29 cellular contexts compared by ENCODE assay signal in the genomic region with DNA sequence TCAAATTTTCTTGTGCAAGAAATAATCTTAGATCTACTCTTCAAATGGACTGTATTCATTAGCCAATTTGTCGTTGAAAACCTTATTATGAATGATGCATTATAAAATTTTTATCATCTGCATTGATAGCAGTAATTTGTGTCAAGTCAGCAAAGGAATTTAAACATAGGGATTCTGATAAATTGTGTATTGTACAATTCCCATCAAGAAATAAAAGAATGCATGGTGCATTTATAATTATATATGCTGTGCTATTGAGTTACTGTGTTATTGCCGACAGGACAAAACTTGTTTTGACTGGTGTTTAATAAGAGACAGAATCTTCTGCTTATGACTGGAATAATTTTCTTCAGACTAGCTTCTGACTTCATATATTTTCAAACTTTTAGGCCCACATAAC. TPM values are rescaled to one million over a fixed set of nuclear protein-coding genes. Genes with fewer than 3 reads are reported as not detected.
"Had no signal": no experiment of that assay in that cellular context is flagged by ENCODE, and none has a peak within 500 bp of the region (broad histone marks: within the 10 kb centered on the region; RNA-seq: fewer than 3 reads in every experiment).

No MANE protein-coding gene starts in this region.

- ATAC-seq: activated CD8-positive, alpha-beta T cell treated with anti-CD3 and anti-CD28 coated beads for 36 hours; activated naive CD8-positive, alpha-beta T cell treated with anti-CD3 and anti-CD28 coated beads, Interleukin-2, amount 50 U/mL, for 24 hours; activated T-cell treated with anti-CD3 and anti-CD28 coated beads, Interleukin-2, amount 50 U/mL, for 4 hours had no signal

- H3K27me3 ChIP-seq: ascending aorta had no signal

- FAIRE-seq: bronchial epithelial cell, TTC549 had no signal

- H3K4me3 ChIP-seq: ascending aorta, cardiac muscle cell had no signal

- H3K36me3 ChIP-seq: ascending aorta, cardiac muscle cell had no signal

- H3K27ac ChIP-seq: ascending aorta, cardiac muscle cell, VCaP had no signal

- DNase-seq: activated B cell treated with CpG ODN at 0.5 μM for 24 hours; activated CD4-positive, alpha-beta memory T cell treated with anti-CD3 and anti-CD28 coated beads for 36 hours; activated CD4-positive, alpha-beta T cell treated with anti-CD3 and anti-CD28 coated beads for 4 hours; activated CD4-positive, alpha-beta T cell treated with anti-CD3 and anti-CD28 coated beads, Interleukin-2, amount 10 ng/mL, durations not matched to agents 24 days and 14 days; activated CD4-positive, alpha-beta T cell treated with anti-CD3 and anti-CD28 coated beads, Interleukin-2, amount 50 U/mL, for 1 hour; activated CD4-positive, alpha-beta T cell treated with anti-CD3 and anti-CD28 coated beads, Interleukin-2, amount 50 U/mL, for 4 hours; activated CD4-positive, CD25-positive, alpha-beta regulatory T cell treated with anti-CD3 and anti-CD28 coated beads, Interleukin-2, amount 50 U/mL, for 72 hours; activated CD8-positive, alpha-beta memory T cell treated with anti-CD3 and anti-CD28 coated beads, Interleukin-2, amount 50 U/mL, for 4 hours; activated CD8-positive, alpha-beta T cell treated with anti-CD3 and anti-CD28 coated beads for 36 hours; activated effector memory CD4-positive, alpha-beta T cell treated with Interleukin-2 at 50 U/mL for 16 hours; activated gamma-delta T cell; activated naive CD4-positive, alpha-beta T cell treated with anti-CD3 and anti-CD28 coated beads, Interleukin-2, amount 10 ng/mL, durations not matched to agents 7 days and 5 days; activated naive CD4-positive, alpha-beta T cell treated with Interleukin-2 at 50 U/mL for 16 hours; activated naive CD8-positive, alpha-beta T cell treated with anti-CD3 and anti-CD28 coated beads, Interleukin-2, amount 10 ng/mL, durations not matched to agents 7 days and 5 days; activated naive CD8-positive, alpha-beta T cell treated with anti-CD3 and anti-CD28 coated beads, Interleukin-2, amount 50 U/mL, for 24 hours; activated T-cell treated with anti-CD3 and anti-CD28 coated beads for 4 hours; activated T-cell treated with anti-CD3 and anti-CD28 coated beads, Interleukin-2, amount 50 U/mL, for 1 hour; activated T-cell treated with anti-CD3 and anti-CD28 coated beads, Interleukin-2, amount 50 U/mL, for 4 hours; amygdala; anterior cingulate cortex; caudate nucleus; cerebellar nuclear complex; T-helper 2 cell; T-helper 9 cell had no signal

- H3K9me3 ChIP-seq: ascending aorta had no signal

RNA-seq across cellular contexts. Expression of gene FAIM2, which starts 57.7 kb away (rescaled TPM):
- total RNA-seq: activated B cell treated with CpG ODN at 0.5 μM for 24 hours had no signal
